1 cellular context compared by ENCODE assay signal in the genomic region with DNA sequence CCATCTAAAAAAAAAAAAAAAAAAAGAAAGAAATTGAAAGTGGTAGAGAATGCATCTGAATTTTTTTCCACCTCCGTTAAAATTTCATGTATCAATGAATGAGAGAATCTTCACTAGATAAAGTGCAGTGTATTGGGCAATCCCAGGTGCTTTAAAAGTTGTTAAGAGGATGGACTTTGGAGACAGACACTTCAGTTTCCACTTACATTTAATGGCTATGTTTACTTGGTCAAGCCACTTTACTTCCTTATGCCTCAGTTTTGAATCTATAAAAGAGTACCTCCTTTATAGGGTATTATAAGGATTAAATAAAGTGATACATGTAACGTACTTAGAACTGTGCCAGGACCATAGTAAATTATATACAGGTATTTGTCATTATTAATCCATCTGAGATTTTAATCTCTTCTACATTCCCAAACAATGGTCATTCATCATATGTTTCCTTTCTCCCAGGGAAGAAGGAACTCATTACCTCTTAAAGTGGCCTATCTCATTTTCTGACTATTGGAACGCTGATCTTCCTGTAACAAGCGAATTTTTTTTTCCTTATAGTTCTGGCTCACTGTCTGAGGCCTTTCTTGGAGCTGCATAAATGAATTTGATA.
TF ChIP-seq lines count a peak whose summit lies in the region.

No MANE protein-coding gene starts in this region.

TF ChIP-seq in endothelial cell of umbilical vein, 7 proteins besides CTCF, POLR2A, EP300 and RAD21 (continued from another document):
- no peak for TF ChIP-seq FOS (IDR thresholded peaks at IDR 0.05; ENCODE audit: borderline replicate concordance, insufficient read depth, low read length)
- TF ChIP-seq GATA2 (IDR thresholded peaks at IDR 0.05; ENCODE audit: insufficient read depth, insufficient read length, low read depth, low read length) = peak; percentile 66
